ENCODE assay signal across 25 cellular contexts in genomic region chr5:11801061-11801460, GRCh38.
DNase-seq lines count a peak whose midpoint lies in the region; FAIRE-seq and TF ChIP-seq lines count a peak whose summit lies in the region.
"Had no signal": no experiment of that assay in that cellular context is flagged by ENCODE, and none has a peak within 500 bp of the region (broad histone marks: within the 10 kb centered on the region; RNA-seq: fewer than 3 reads in every experiment).

No MANE protein-coding gene starts in this region.

- H3K4me1 ChIP-seq in OCI-LY3 (ENCODE audit: low read length) (peaks cover 31% of the 10 kb centered on the region), astrocyte (ENCODE audit: insufficient read depth, low read length) (no peaks in the 10 kb centered on the region), prostate gland (replicated peaks) (no peaks in the 10 kb centered on the region)
- H3K4me1 ChIP-seq: BLaER1 had no signal

- H3K9ac ChIP-seq in OCI-LY3 (ENCODE audit: low read length) (no peak overlapping the region), astrocyte (ENCODE audit: low read length) (no peak overlapping the region)
- H3K9ac ChIP-seq: BLaER1 had no signal

- H3K36me3 Mint-ChIP-seq in astrocyte (ENCODE audit: low read depth, unreplicated experiment): no peaks in the 10 kb centered on the region
- H3K36me3 Mint-ChIP-seq: CD4-positive, CD25-positive, alpha-beta regulatory T cell had no signal

- no peak overlapping the region for H3K4me3 Mint-ChIP-seq in astrocyte (ENCODE audit: unreplicated experiment)
- H3K4me3 Mint-ChIP-seq: CD4-positive, CD25-positive, alpha-beta regulatory T cell had no signal

- no peaks in the 10 kb centered on the region for H3K27me3 Mint-ChIP-seq in astrocyte (ENCODE audit: low read depth, unreplicated experiment)
- H3K27me3 Mint-ChIP-seq: CD4-positive, CD25-positive, alpha-beta regulatory T cell had no signal

- H3K27me3 ChIP-seq in OCI-LY3 (ENCODE audit: low read depth, low read length): no peaks in the 10 kb centered on the region
- H3K27me3 ChIP-seq in astrocyte (ENCODE audit: insufficient read depth, low read length): no peaks in the 10 kb centered on the region
- no peaks in the 10 kb centered on the region for H3K27me3 ChIP-seq in prostate gland (replicated peaks; ENCODE audit: insufficient read depth)
- H3K27me3 ChIP-seq: BLaER1 had no signal

- WGBS in prostate gland: 42% methylated on average over 2 of the region's 2 CpGs

- DNase-seq in ELR (ENCODE audit: low read depth): peak; percentile 27
- DNase-seq in astrocyte (ENCODE audit: low read depth): peak; percentile 12
- DNase-seq in fibroblast of mammary gland (ENCODE audit: low read depth): peak; percentile 0
- DNase-seq in prostate gland (ENCODE audit: low spot score): no peak
- no peak for DNase-seq in SIG-M5 (lab: John Stamatoyannopoulos, UW)
- no peak for DNase-seq in stimulated activated CD4-positive, alpha-beta T cell treated with anti-CD3 and anti-CD28 coated beads, Interleukin-15, amount 100 ng/mL, for 24 hours
- DNase-seq: CD4-positive, CD25-positive, alpha-beta regulatory T cell; GOT3; HCEC 1CT; NCI-H1092 treated with DMSO at 0.1 percent for 48 hours; NCI-H1436; NCI-H187; NCI-H2081 treated with DMSO at 0.1 percent for 48 hours; NCI-H2171; NCI-H226; NCI-H510A; NCI-H69; OCI-M1; Right ventricle myocardium superior had no signal

- no peak overlapping the region for H3K27ac ChIP-seq in OCI-LY3 (ENCODE audit: low read length)
- no peak overlapping the region for H3K27ac ChIP-seq in astrocyte (ENCODE audit: low read depth, low read length)
- no peak overlapping the region for H3K27ac ChIP-seq in prostate gland
- H3K27ac ChIP-seq: BLaER1 had no signal

- no peak overlapping the region for H3K4me3 ChIP-seq in OCI-LY3 (ENCODE audit: low read length)
- H3K4me3 ChIP-seq in astrocyte (ENCODE audit: insufficient read depth, low read depth, low read length): no peak overlapping the region
- no peak overlapping the region for H3K4me3 ChIP-seq in fibroblast of mammary gland (ENCODE audit: control insufficient read depth, low read depth, low read length)
- no peak overlapping the region for H3K4me3 ChIP-seq in prostate gland
- H3K4me3 ChIP-seq: BLaER1 had no signal

- H3K9me3 Mint-ChIP-seq in astrocyte (ENCODE audit: unreplicated experiment): no peaks in the 10 kb centered on the region

- TF ChIP-seq CTCF in OCI-LY3 (IDR thresholded peaks at IDR 0.05; ENCODE audit: low read depth, low read length): no peak
- TF ChIP-seq CTCF in astrocyte (IDR thresholded peaks at IDR 0.05; ENCODE audit: insufficient read depth, low read depth, low read length): no peak
- no peak for TF ChIP-seq CTCF in fibroblast of mammary gland (conservative IDR thresholded peaks at IDR 0.05; ENCODE audit: control insufficient read depth, insufficient read depth, low read depth, low read length)
- TF ChIP-seq CTCF in prostate gland (IDR thresholded peaks at IDR 0.05): no peak

- H3K4me2 ChIP-seq in OCI-LY3 (ENCODE audit: low read length) (peak overlapping the region; percentile 26; the same call in 1 of the 2 replicates), astrocyte (ENCODE audit: low read length) (no peak overlapping the region)
- H3K4me2 ChIP-seq: BLaER1 had no signal

- no peak overlapping the region for H2AFZ ChIP-seq in OCI-LY3 (ENCODE audit: low read depth, low read length)
- H2AFZ ChIP-seq in astrocyte (ENCODE audit: low read depth, low read length): no peak overlapping the region

- intact Hi-C loops in prostate gland (cut with DNase I): no loop called here

- no peak for FAIRE-seq in astrocyte (lab: Jason Lieb, UNC)
- FAIRE-seq: A204.1, D721Med, G401.6, RCC 7860 had no signal

- no peaks in the 10 kb centered on the region for H3K9me3 ChIP-seq in OCI-LY3 (ENCODE audit: insufficient read depth, low read length)
- H3K9me3 ChIP-seq in astrocyte (ENCODE audit: insufficient read depth, low read depth, low read length): no peaks in the 10 kb centered on the region
- H3K9me3 ChIP-seq in prostate gland: no peaks in the 10 kb centered on the region
- H3K9me3 ChIP-seq: BLaER1 had no signal

- no peaks in the 10 kb centered on the region for H3K36me3 ChIP-seq in OCI-LY3 (replicated peaks; ENCODE audit: low read depth, low read length)
- H3K36me3 ChIP-seq in astrocyte (ENCODE audit: insufficient read depth, low read length): no peaks in the 10 kb centered on the region
- no peaks in the 10 kb centered on the region for H3K36me3 ChIP-seq in prostate gland
- H3K36me3 ChIP-seq: BLaER1 had no signal

- H3K79me2 ChIP-seq in OCI-LY3 (ENCODE audit: low read length) (no peaks in the 10 kb centered on the region), astrocyte (ENCODE audit: insufficient read depth, low read length) (no peaks in the 10 kb centered on the region)

- no peak for TF ChIP-seq POLR2A in prostate gland (IDR thresholded peaks at IDR 0.05)

- no peak overlapping the region for H3K27ac Mint-ChIP-seq in astrocyte (ENCODE audit: unreplicated experiment)
- H3K27ac Mint-ChIP-seq: CD4-positive, CD25-positive, alpha-beta regulatory T cell had no signal

- peaks cover 3% of the 10 kb centered on the region for H3K4me1 Mint-ChIP-seq in astrocyte (ENCODE audit: low read depth, unreplicated experiment)
- H3K4me1 Mint-ChIP-seq: CD4-positive, CD25-positive, alpha-beta regulatory T cell had no signal

- no peaks in the 10 kb centered on the region for H4K20me1 ChIP-seq in OCI-LY3 (ENCODE audit: insufficient read depth, low read length)
- H4K20me1 ChIP-seq in astrocyte (ENCODE audit: insufficient read depth, low read length): no peaks in the 10 kb centered on the region
- H4K20me1 ChIP-seq: BLaER1 had no signal

Comparison
In these comparisons a context has a peak if more than half of its experiments do, and no peak if none do; other contexts are left out.
1. DNase-seq: peak in ELR (single experiment), astrocyte (single experiment) and fibroblast of mammary gland (single experiment); none in prostate gland (single experiment), SIG-M5 (single experiment) and stimulated activated CD4-positive, alpha-beta T cell treated with anti-CD3 and anti-CD28 coated beads, Interleukin-15, amount 100 ng/mL, for 24 hours (single experiment).